In the genomic region with DNA sequence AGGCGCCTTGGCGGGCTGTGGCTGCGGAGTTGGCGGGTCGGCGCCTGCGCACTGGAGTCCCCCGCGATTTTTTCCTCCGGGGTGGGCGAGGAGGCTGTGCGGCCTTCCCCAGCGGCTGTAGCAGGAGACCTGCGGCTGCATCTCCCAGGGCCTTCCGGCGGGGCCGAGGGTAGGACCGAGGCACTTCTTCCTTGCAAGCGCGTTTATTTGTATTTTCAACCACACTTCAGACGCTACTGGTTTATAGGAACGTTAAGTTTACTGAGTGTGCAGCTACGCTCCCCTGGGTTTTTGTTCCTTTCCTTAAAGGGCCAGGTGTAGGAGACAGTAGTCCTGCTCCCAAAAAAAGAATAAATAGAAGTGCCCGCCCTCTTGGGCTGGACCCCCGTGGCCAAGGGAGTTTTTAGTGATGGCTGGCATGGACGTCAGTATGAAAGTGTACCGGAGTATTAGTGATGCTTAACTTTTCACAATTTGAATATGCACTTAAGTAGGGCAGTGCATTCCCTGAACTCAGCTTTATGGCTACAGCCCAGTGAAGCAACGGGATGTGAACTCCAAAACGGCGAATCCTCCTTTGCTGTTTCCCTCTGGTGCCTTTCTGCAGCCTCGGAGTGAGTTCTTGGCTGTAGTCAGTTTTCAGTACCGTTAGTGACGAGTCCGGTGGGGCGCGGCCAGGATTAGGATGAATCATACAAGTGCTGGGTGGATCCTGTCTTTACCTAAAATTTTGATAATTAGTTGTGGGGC, we compare ENCODE assay signal across 1 cellular context.
TF ChIP-seq lines count a peak whose summit lies in the region.

No MANE protein-coding gene starts in this region.

TF ChIP-seq in HepG2, 621 proteins besides CTCF, POLR2A, EP300 and RAD21 (continued from another document and continues in another):
- TF ChIP-seq, protein P1, sequence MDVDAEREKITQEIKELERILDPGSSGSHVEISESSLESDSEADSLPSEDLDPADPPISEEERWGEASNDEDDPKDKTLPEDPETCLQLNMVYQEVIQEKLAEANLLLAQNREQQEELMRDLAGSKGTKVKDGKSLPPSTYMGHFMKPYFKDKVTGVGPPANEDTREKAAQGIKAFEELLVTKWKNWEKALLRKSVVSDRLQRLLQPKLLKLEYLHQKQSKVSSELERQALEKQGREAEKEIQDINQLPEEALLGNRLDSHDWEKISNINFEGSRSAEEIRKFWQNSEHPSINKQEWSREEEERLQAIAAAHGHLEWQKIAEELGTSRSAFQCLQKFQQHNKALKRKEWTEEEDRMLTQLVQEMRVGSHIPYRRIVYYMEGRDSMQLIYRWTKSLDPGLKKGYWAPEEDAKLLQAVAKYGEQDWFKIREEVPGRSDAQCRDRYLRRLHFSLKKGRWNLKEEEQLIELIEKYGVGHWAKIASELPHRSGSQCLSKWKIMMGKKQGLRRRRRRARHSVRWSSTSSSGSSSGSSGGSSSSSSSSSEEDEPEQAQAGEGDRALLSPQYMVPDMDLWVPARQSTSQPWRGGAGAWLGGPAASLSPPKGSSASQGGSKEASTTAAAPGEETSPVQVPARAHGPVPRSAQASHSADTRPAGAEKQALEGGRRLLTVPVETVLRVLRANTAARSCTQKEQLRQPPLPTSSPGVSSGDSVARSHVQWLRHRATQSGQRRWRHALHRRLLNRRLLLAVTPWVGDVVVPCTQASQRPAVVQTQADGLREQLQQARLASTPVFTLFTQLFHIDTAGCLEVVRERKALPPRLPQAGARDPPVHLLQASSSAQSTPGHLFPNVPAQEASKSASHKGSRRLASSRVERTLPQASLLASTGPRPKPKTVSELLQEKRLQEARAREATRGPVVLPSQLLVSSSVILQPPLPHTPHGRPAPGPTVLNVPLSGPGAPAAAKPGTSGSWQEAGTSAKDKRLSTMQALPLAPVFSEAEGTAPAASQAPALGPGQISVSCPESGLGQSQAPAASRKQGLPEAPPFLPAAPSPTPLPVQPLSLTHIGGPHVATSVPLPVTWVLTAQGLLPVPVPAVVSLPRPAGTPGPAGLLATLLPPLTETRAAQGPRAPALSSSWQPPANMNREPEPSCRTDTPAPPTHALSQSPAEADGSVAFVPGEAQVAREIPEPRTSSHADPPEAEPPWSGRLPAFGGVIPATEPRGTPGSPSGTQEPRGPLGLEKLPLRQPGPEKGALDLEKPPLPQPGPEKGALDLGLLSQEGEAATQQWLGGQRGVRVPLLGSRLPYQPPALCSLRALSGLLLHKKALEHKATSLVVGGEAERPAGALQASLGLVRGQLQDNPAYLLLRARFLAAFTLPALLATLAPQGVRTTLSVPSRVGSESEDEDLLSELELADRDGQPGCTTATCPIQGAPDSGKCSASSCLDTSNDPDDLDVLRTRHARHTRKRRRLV (CRISPR knock-in tag; IDR thresholded peaks at IDR 0.05): peak; percentile 72
- no peak for TF ChIP-seq JUN (CRISPR knock-in tag; IDR thresholded peaks at IDR 0.05)
- TF ChIP-seq GZF1 (CRISPR knock-in tag; IDR thresholded peaks at IDR 0.05): no peak
- peak; percentile 86 for TF ChIP-seq PATZ1 (CRISPR knock-in tag; IDR thresholded peaks at IDR 0.05)
- peak; percentile 70 for TF ChIP-seq PHF20 (CRISPR knock-in tag; IDR thresholded peaks at IDR 0.05)
- peak; percentile 44; the same call in 1 of the 2 replicates for TF ChIP-seq HMGXB3 (CRISPR knock-in tag; IDR thresholded peaks at IDR 0.05; ENCODE audit: borderline replicate concordance)
- TF ChIP-seq SP1 (IDR thresholded peaks at IDR 0.05): no peak
- TF ChIP-seq SP1 (CRISPR knock-in tag; IDR thresholded peaks at IDR 0.05): peak; percentile 29; the same call in 1 of the 2 replicates
- TF ChIP-seq ZNF280B (CRISPR knock-in tag; IDR thresholded peaks at IDR 0.05; ENCODE audit: borderline replicate concordance): no peak
- TF ChIP-seq ZNF143 (CRISPR knock-in tag; IDR thresholded peaks at IDR 0.05): peak; percentile 6; the same call in 1 of the 2 replicates
- TF ChIP-seq TERF1 (CRISPR knock-in tag; IDR thresholded peaks at IDR 0.05): 0 out of 2 replicates have a peak, but pooled peaks have one; percentile 44
- TF ChIP-seq SOX6 (IDR thresholded peaks at IDR 0.05): no peak
- TF ChIP-seq SOX6 (CRISPR knock-in tag; IDR thresholded peaks at IDR 0.05): peak; percentile 64
- TF ChIP-seq, protein P2, sequence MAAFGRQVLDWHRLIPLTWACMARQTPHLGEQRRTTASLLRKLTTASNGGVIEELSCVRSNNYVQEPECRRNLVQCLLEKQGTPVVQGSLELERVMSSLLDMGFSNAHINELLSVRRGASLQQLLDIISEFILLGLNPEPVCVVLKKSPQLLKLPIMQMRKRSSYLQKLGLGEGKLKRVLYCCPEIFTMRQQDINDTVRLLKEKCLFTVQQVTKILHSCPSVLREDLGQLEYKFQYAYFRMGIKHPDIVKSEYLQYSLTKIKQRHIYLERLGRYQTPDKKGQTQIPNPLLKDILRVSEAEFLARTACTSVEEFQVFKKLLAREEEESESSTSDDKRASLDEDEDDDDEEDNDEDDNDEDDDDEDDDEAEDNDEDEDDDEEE (CRISPR knock-in tag; IDR thresholded peaks at IDR 0.05): peak; percentile 62
- TF ChIP-seq ZNF737 (CRISPR knock-in tag; IDR thresholded peaks at IDR 0.05; ENCODE audit: borderline replicate concordance): no peak
- TF ChIP-seq, protein P3, sequence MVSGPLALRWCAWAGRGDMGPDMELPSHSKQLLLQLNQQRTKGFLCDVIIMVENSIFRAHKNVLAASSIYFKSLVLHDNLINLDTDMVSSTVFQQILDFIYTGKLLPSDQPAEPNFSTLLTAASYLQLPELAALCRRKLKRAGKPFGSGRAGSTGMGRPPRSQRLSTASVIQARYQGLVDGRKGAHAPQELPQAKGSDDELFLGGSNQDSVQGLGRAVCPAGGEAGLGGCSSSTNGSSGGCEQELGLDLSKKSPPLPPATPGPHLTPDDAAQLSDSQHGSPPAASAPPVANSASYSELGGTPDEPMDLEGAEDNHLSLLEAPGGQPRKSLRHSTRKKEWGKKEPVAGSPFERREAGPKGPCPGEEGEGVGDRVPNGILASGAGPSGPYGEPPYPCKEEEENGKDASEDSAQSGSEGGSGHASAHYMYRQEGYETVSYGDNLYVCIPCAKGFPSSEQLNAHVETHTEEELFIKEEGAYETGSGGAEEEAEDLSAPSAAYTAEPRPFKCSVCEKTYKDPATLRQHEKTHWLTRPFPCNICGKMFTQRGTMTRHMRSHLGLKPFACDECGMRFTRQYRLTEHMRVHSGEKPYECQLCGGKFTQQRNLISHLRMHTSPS (CRISPR knock-in tag; IDR thresholded peaks at IDR 0.05; ENCODE audit: low read depth): no peak
- TF ChIP-seq NFE2 (CRISPR knock-in tag; IDR thresholded peaks at IDR 0.05): no peak
- no peak for TF ChIP-seq RAD51 (IDR thresholded peaks at IDR 0.05; ENCODE audit: borderline replicate concordance)
- peak; percentile 15; the same call in 1 of the 2 replicates for TF ChIP-seq WIZ (CRISPR knock-in tag; IDR thresholded peaks at IDR 0.05)
- TF ChIP-seq PHF8 (CRISPR knock-in tag; IDR thresholded peaks at IDR 0.05): peak; percentile 97
- no peak for TF ChIP-seq KDM4B (CRISPR knock-in tag; IDR thresholded peaks at IDR 0.05)
- TF ChIP-seq SRSF9 (IDR thresholded peaks at IDR 0.05; ENCODE audit: borderline replicate concordance, insufficient read depth, low read depth, low read length, poor library complexity, severe bottlenecking): no peak
- no peak for TF ChIP-seq ZIK1 (CRISPR knock-in tag; IDR thresholded peaks at IDR 0.05; ENCODE audit: borderline replicate concordance, low read depth)
- no peak for TF ChIP-seq GLMP (CRISPR knock-in tag; IDR thresholded peaks at IDR 0.05; ENCODE audit: borderline replicate concordance)
- TF ChIP-seq TBX2 (CRISPR knock-in tag; IDR thresholded peaks at IDR 0.05; ENCODE audit: borderline replicate concordance): no peak
- TF ChIP-seq ATF1 (CRISPR knock-in tag; IDR thresholded peaks at IDR 0.05): peak; percentile 62; the same call in 1 of the 2 replicates
- TF ChIP-seq ZFP36L1 (CRISPR knock-in tag; IDR thresholded peaks at IDR 0.05): 0 out of 2 replicates have a peak, but pooled peaks have one; percentile 34
- TF ChIP-seq ARID2 (CRISPR knock-in tag; IDR thresholded peaks at IDR 0.05; ENCODE audit: borderline replicate concordance): no peak
